ENCODE assay signal across 1 cellular context in the genomic region with DNA sequence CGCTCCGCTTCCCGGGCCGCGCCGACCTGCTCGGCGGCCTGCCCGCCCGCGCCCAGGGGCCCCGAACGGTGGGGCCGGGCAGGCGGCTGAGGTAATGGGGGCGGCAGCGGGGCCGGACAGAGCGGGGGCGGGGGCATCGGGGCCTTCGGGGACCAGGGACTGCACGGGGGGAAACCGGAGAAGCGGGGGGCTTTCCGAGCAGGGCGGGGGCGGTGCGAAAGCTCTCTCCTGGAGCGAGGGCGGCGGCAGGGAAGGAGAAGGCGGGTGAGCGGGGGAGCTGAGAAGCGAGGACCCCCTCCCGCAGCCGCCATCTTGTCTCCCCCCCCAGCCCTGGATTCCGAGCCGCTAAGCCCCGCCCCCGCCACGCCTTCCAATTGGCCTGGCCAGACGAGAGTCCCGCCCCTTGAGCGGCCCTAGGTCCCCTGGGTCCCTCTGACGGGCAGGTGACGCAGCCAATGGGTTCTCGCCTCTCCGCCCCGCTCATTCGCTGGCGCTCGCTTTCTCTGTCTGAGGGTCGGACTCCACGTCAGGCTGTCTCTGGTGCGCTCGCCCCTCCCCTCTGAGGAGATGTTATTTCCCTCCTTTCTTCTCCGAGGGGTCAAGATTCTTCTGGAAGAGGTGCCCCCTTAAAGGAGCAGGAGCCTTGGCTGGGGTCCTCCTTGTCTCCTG.
TF ChIP-seq lines count a peak whose summit lies in the region.

No MANE protein-coding gene starts in this region.

TF ChIP-seq in K562, 482 proteins besides CTCF, POLR2A, EP300 and RAD21 (continued from another document and continues in another):
- TF ChIP-seq, protein P1, sequence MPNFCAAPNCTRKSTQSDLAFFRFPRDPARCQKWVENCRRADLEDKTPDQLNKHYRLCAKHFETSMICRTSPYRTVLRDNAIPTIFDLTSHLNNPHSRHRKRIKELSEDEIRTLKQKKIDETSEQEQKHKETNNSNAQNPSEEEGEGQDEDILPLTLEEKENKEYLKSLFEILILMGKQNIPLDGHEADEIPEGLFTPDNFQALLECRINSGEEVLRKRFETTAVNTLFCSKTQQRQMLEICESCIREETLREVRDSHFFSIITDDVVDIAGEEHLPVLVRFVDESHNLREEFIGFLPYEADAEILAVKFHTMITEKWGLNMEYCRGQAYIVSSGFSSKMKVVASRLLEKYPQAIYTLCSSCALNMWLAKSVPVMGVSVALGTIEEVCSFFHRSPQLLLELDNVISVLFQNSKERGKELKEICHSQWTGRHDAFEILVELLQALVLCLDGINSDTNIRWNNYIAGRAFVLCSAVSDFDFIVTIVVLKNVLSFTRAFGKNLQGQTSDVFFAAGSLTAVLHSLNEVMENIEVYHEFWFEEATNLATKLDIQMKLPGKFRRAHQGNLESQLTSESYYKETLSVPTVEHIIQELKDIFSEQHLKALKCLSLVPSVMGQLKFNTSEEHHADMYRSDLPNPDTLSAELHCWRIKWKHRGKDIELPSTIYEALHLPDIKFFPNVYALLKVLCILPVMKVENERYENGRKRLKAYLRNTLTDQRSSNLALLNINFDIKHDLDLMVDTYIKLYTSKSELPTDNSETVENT (CRISPR knock-in tag; IDR thresholded peaks at IDR 0.05) = no peak
- TF ChIP-seq SP1 (CRISPR knock-in tag; IDR thresholded peaks at IDR 0.05) (peak; percentile 79), ZNF165 (CRISPR knock-in tag; IDR thresholded peaks at IDR 0.05; ENCODE audit: borderline replicate concordance) (no peak), NUFIP1 (IDR thresholded peaks at IDR 0.05; ENCODE audit: partially characterized antibody) (no peak), EP400 (IDR thresholded peaks at IDR 0.05) (peak; percentile 5; the same call in 1 of the 2 replicates), ATF1 (CRISPR knock-in tag; IDR thresholded peaks at IDR 0.05) (no peak), ATF1 (tag; IDR thresholded peaks at IDR 0.05) (peak; percentile 71), ZNF311 (CRISPR knock-in tag; IDR thresholded peaks at IDR 0.05) (no peak), ETV6 (IDR thresholded peaks at IDR 0.05; ENCODE audit: borderline replicate concordance in 1 of 2, low read depth in 2 of 2, low read length in 1 of 2) (no peak), ETV6 (CRISPR knock-in tag; IDR thresholded peaks at IDR 0.05; ENCODE audit: borderline replicate concordance) (no peak), NR1H2 (CRISPR knock-in tag; IDR thresholded peaks at IDR 0.05) (no peak), CREM (IDR thresholded peaks at IDR 0.05; ENCODE audit: low read depth) (peak; percentile 74), TRIM28 (IDR thresholded peaks at IDR 0.05) (no peak), JUN (IDR thresholded peaks at IDR 0.05; ENCODE audit: borderline replicate concordance, low read depth, low read length) (0 out of 2 replicates have a peak, but pooled peaks have one; percentile 21), JUN (CRISPR knock-in tag; IDR thresholded peaks at IDR 0.05; ENCODE audit: borderline replicate concordance) (no peak), THRAP3 (IDR thresholded peaks at IDR 0.05; ENCODE audit: borderline replicate concordance) (no peak), KAT2B (IDR thresholded peaks at IDR 0.05; ENCODE audit: low read depth, low read length) (no peak), TEAD1 (CRISPR knock-in tag; IDR thresholded peaks at IDR 0.05) (peak; percentile 26 to 47; a peak in 1 of 4 replicates), SUPT5H (IDR thresholded peaks at IDR 0.05) (peak; percentile 78), GABPA (tag; conservative IDR thresholded peaks at IDR 0.05; ENCODE audit: low read depth) (no peak; the same call in 1 of the 2 replicates), TRIM24 (IDR thresholded peaks at IDR 0.05) (no peak), ASH1L (IDR thresholded peaks at IDR 0.05; ENCODE audit: borderline replicate concordance, low read depth, partially characterized antibody) (peak; percentile 76), SETDB1 (IDR thresholded peaks at IDR 0.05; ENCODE audit: low read length) (no peak), BRF1 (IDR thresholded peaks at IDR 0.05; ENCODE audit: borderline replicate concordance, extremely low read depth, insufficient read length) (no peak), HDAC1 (IDR thresholded peaks at IDR 0.05) (no peak), PHF20 (IDR thresholded peaks at IDR 0.05; ENCODE audit: partially characterized antibody) (no peak), NRF1 (conservative IDR thresholded peaks at IDR 0.05 in 1 of 2, IDR thresholded peaks at IDR 0.05 in 1 of 2) (peak; percentile 45 to 58; a peak in 3 of 4 replicates), NFYB (IDR thresholded peaks at IDR 0.05; ENCODE audit: extremely low read depth, insufficient read length) (peak; percentile 93), ZNF444 (CRISPR knock-in tag; IDR thresholded peaks at IDR 0.05) (no peak), ZNF764 (CRISPR knock-in tag; IDR thresholded peaks at IDR 0.05; ENCODE audit: low read depth) (no peak), TFAM (CRISPR knock-in tag; conservative IDR thresholded peaks at IDR 0.05) (no peak), RUNX1 (IDR thresholded peaks at IDR 0.05; ENCODE audit: low read depth) (no peak), EHMT2 (IDR thresholded peaks at IDR 0.05) (no peak), PHF8 (IDR thresholded peaks at IDR 0.05; ENCODE audit: borderline replicate concordance, low read length) (peak; percentile 59), NR3C1 (CRISPR knock-in tag; IDR thresholded peaks at IDR 0.05) (no peak), DDX20 (tag; IDR thresholded peaks at IDR 0.05; ENCODE audit: low read depth) (no peak), ZNF3 (CRISPR knock-in tag; IDR thresholded peaks at IDR 0.05) (no peak), OTX1 (CRISPR knock-in tag; IDR thresholded peaks at IDR 0.05) (peak; percentile 85), ZNF507 (tag; conservative IDR thresholded peaks at IDR 0.05) (no peak), FOS (IDR thresholded peaks at IDR 0.05; ENCODE audit: extremely low read depth, insufficient read length) (peak; percentile 90), TBP (optimal IDR thresholded peaks at IDR 0.05; ENCODE audit: low read depth, low read length) (peak; percentile 92), HDAC6 (IDR thresholded peaks at IDR 0.05; ENCODE audit: low read depth, low read length) (no peak), SPI1 (IDR thresholded peaks at IDR 0.05; ENCODE audit: borderline replicate concordance, low read depth, low read length) (no peak), ZNF551 (CRISPR knock-in tag; IDR thresholded peaks at IDR 0.05) (no peak), MCM7 (IDR thresholded peaks at IDR 0.05) (no peak), NCOA4 (IDR thresholded peaks at IDR 0.05; ENCODE audit: partially characterized antibody) (no peak), ZC3H8 (IDR thresholded peaks at IDR 0.05) (no peak)
- TF ChIP-seq, protein P2, sequence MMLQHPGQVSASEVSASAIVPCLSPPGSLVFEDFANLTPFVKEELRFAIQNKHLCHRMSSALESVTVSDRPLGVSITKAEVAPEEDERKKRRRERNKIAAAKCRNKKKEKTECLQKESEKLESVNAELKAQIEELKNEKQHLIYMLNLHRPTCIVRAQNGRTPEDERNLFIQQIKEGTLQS (IDR thresholded peaks at IDR 0.05) = no peak
- TF ChIP-seq, protein P2 (CRISPR knock-in tag; conservative IDR thresholded peaks at IDR 0.05) = no peak
- TF ChIP-seq, protein P3, sequence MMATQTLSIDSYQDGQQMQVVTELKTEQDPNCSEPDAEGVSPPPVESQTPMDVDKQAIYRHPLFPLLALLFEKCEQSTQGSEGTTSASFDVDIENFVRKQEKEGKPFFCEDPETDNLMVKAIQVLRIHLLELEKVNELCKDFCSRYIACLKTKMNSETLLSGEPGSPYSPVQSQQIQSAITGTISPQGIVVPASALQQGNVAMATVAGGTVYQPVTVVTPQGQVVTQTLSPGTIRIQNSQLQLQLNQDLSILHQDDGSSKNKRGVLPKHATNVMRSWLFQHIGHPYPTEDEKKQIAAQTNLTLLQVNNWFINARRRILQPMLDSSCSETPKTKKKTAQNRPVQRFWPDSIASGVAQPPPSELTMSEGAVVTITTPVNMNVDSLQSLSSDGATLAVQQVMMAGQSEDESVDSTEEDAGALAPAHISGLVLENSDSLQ (IDR thresholded peaks at IDR 0.05) = peak; percentile 99
- TF ChIP-seq, protein P4, sequence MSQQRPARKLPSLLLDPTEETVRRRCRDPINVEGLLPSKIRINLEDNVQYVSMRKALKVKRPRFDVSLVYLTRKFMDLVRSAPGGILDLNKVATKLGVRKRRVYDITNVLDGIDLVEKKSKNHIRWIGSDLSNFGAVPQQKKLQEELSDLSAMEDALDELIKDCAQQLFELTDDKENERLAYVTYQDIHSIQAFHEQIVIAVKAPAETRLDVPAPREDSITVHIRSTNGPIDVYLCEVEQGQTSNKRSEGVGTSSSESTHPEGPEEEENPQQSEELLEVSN (IDR thresholded peaks at IDR 0.05; ENCODE audit: borderline replicate concordance in 1 of 2, extremely low read depth in 1 of 2, insufficient read depth in 1 of 2, insufficient read length in 1 of 2, low read depth in 1 of 2, low read length in 1 of 2, poor library complexity in 1 of 2, severe bottlenecking in 1 of 2) = no peak
- TF ChIP-seq, protein P5, sequence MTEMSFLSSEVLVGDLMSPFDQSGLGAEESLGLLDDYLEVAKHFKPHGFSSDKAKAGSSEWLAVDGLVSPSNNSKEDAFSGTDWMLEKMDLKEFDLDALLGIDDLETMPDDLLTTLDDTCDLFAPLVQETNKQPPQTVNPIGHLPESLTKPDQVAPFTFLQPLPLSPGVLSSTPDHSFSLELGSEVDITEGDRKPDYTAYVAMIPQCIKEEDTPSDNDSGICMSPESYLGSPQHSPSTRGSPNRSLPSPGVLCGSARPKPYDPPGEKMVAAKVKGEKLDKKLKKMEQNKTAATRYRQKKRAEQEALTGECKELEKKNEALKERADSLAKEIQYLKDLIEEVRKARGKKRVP (CRISPR knock-in tag; IDR thresholded peaks at IDR 0.05) = no peak
- TF ChIP-seq, protein P6, sequence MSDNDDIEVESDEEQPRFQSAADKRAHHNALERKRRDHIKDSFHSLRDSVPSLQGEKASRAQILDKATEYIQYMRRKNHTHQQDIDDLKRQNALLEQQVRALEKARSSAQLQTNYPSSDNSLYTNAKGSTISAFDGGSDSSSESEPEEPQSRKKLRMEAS (CRISPR knock-in tag; IDR thresholded peaks at IDR 0.05) = peak; percentile 23; the same call in 1 of the 2 replicates
- TF ChIP-seq, protein P7, sequence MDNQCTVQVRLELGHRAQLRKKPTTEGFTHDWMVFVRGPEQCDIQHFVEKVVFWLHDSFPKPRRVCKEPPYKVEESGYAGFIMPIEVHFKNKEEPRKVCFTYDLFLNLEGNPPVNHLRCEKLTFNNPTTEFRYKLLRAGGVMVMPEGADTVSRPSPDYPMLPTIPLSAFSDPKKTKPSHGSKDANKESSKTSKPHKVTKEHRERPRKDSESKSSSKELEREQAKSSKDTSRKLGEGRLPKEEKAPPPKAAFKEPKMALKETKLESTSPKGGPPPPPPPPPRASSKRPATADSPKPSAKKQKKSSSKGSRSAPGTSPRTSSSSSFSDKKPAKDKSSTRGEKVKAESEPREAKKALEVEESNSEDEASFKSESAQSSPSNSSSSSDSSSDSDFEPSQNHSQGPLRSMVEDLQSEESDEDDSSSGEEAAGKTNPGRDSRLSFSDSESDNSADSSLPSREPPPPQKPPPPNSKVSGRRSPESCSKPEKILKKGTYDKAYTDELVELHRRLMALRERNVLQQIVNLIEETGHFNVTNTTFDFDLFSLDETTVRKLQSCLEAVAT (IDR thresholded peaks at IDR 0.05) = no peak
- TF ChIP-seq, protein P8, sequence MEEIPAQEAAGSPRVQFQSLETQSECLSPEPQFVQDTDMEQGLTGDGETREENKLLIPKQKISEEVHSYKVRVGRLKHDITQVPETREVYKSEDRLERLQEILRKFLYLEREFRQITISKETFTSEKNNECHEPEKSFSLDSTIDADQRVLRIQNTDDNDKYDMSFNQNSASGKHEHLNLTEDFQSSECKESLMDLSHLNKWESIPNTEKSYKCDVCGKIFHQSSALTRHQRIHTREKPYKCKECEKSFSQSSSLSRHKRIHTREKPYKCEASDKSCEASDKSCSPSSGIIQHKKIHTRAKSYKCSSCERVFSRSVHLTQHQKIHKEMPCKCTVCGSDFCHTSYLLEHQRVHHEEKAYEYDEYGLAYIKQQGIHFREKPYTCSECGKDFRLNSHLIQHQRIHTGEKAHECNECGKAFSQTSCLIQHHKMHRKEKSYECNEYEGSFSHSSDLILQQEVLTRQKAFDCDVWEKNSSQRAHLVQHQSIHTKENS (CRISPR knock-in tag; IDR thresholded peaks at IDR 0.05) = no peak
- TF ChIP-seq, protein P9, sequence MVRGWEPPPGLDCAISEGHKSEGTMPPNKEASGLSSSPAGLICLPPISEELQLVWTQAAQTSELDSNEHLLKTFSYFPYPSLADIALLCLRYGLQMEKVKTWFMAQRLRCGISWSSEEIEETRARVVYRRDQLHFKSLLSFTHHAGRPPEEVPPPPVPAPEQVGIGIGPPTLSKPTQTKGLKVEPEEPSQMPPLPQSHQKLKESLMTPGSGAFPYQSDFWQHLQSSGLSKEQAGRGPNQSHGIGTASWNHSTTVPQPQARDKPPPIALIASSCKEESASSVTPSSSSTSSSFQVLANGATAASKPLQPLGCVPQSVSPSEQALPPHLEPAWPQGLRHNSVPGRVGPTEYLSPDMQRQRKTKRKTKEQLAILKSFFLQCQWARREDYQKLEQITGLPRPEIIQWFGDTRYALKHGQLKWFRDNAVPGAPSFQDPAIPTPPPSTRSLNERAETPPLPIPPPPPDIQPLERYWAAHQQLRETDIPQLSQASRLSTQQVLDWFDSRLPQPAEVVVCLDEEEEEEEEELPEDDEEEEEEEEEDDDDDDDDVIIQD (CRISPR knock-in tag; IDR thresholded peaks at IDR 0.05) = no peak
- TF ChIP-seq, protein P10, sequence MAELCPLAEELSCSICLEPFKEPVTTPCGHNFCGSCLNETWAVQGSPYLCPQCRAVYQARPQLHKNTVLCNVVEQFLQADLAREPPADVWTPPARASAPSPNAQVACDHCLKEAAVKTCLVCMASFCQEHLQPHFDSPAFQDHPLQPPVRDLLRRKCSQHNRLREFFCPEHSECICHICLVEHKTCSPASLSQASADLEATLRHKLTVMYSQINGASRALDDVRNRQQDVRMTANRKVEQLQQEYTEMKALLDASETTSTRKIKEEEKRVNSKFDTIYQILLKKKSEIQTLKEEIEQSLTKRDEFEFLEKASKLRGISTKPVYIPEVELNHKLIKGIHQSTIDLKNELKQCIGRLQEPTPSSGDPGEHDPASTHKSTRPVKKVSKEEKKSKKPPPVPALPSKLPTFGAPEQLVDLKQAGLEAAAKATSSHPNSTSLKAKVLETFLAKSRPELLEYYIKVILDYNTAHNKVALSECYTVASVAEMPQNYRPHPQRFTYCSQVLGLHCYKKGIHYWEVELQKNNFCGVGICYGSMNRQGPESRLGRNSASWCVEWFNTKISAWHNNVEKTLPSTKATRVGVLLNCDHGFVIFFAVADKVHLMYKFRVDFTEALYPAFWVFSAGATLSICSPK (IDR thresholded peaks at IDR 0.05; ENCODE audit: borderline replicate concordance) = no peak
